ENCODE assay signal across 5 cellular contexts in genomic region chr4:41049176-41049575, GRCh38.
A peak's percentile ranks its signal among the peaks of the same experiment; 100 is the strongest.
DNase-seq lines count a peak whose midpoint lies in the region; ATAC-seq and TF ChIP-seq lines count a peak whose summit lies in the region.
"Not testable (repeated sequence)": the region's sequence is repeated elsewhere in the genome, so short reads cannot be mapped to it uniquely, and the experiment has no call there.

No MANE protein-coding gene starts in this region.

- 57 to 75% (median 69%) methylated on average over 12 to 39 of the region's 40 CpGs for WGBS in heart left ventricle, 4 donors

- not testable (repeated sequence) for H3K36me3 ChIP-seq in heart left ventricle, right atrium auricular region, lower lobe of right lung, thoracic aorta

- H3K27me3 ChIP-seq in heart left ventricle; right atrium auricular region; lower lobe of right lung (ENCODE audit: low read depth); thoracic aorta (replicated peaks; ENCODE audit: insufficient read depth): not testable (repeated sequence)

- not testable (repeated sequence) for ATAC-seq in heart left ventricle; lower lobe of right lung; thoracic aorta (ENCODE audit: insufficient number of reproducible peaks, low FRiP score, low read depth)
- ATAC-seq in stimulated activated memory B cell treated with anti-CD40 and anti-IgM and Interleukin-4, amounts not matched to agents 10 μg/mL and 1 μg/mL and 100 μg/mL, for 72 hours: peak; percentile 67

- TF ChIP-seq POLR2A in heart left ventricle (IDR thresholded peaks at IDR 0.05): not testable (repeated sequence)

- H3K4me1 Mint-ChIP-seq in stimulated activated memory B cell treated with anti-CD40 and anti-IgM and Interleukin-4, amounts not matched to agents 10 μg/mL and 1 μg/mL and 100 μg/mL, for 72 hours: not testable (repeated sequence)

- H3K27ac ChIP-seq in heart left ventricle (peak overlapping the region; percentile 32 to 87 (median 70)), right atrium auricular region (peak overlapping the region; percentile 62 to 64)
- H3K27ac ChIP-seq in lower lobe of right lung, thoracic aorta: not testable (repeated sequence)

- H3K9me3 Mint-ChIP-seq in stimulated activated memory B cell treated with anti-CD40 and anti-IgM and Interleukin-4, amounts not matched to agents 10 μg/mL and 1 μg/mL and 100 μg/mL, for 72 hours: not testable (repeated sequence)

- H3K27me3 Mint-ChIP-seq in stimulated activated memory B cell treated with anti-CD40 and anti-IgM and Interleukin-4, amounts not matched to agents 10 μg/mL and 1 μg/mL and 100 μg/mL, for 72 hours: not testable (repeated sequence)

- H3K27ac Mint-ChIP-seq in stimulated activated memory B cell treated with anti-CD40 and anti-IgM and Interleukin-4, amounts not matched to agents 10 μg/mL and 1 μg/mL and 100 μg/mL, for 72 hours: not testable (repeated sequence)

- H3K4me1 ChIP-seq in heart left ventricle (peaks cover 0 to 46% (median 19%) of the 10 kb centered on the region in 12 donors), right atrium auricular region (peaks cover 0 to 34% of the 10 kb centered on the region in 2 donors), thoracic aorta (ENCODE audit: control insufficient read depth in 1 of 2, low read depth in 2 of 2) (peaks cover 12 to 21% of the 10 kb centered on the region in 2 donors)
- H3K4me1 ChIP-seq in lower lobe of right lung: not testable (repeated sequence)

- DNase-seq in heart left ventricle; right atrium auricular region (ENCODE audit: low spot score); lower lobe of right lung; thoracic aorta (ENCODE audit: low spot score): not testable (repeated sequence)

- H3K4me3 Mint-ChIP-seq in stimulated activated memory B cell treated with anti-CD40 and anti-IgM and Interleukin-4, amounts not matched to agents 10 μg/mL and 1 μg/mL and 100 μg/mL, for 72 hours: not testable (repeated sequence)

- H3K4me3 ChIP-seq in heart left ventricle (peak overlapping the region in 10 of 12 donors; percentile 22 to 60 (median 49)), right atrium auricular region (peak overlapping the region; percentile 18 to 43), lower lobe of right lung (peak overlapping the region; percentile 29), thoracic aorta (peak overlapping the region; percentile 35)

- not testable (repeated sequence) for H3K36me3 Mint-ChIP-seq in stimulated activated memory B cell treated with anti-CD40 and anti-IgM and Interleukin-4, amounts not matched to agents 10 μg/mL and 1 μg/mL and 100 μg/mL, for 72 hours

- intact Hi-C loops in heart left ventricle (cut with DNase I): loop anchor here in 2 of 10 donors (5.0 to 10.0 kb wide), 2 partner anchors 64 to 163 kb away; partner anchors contain the start of gene APBB2 (in 1 of the 2)
- intact Hi-C loops in lower lobe of right lung (cut with DNase I): not testable (repeated sequence)

- TF ChIP-seq CTCF in heart left ventricle (IDR thresholded peaks at IDR 0.05); right atrium auricular region (IDR thresholded peaks at IDR 0.05); lower lobe of right lung (IDR thresholded peaks at IDR 0.05); thoracic aorta (IDR thresholded peaks at IDR 0.05): not testable (repeated sequence)

- H3K9me3 ChIP-seq in heart left ventricle: peaks cover 0 to 13% (median 4%) of the 10 kb centered on the region in 12 donors
- not testable (repeated sequence) for H3K9me3 ChIP-seq in right atrium auricular region, lower lobe of right lung, thoracic aorta
